ENCODE assay signal across 12 cellular contexts in the genomic region with DNA sequence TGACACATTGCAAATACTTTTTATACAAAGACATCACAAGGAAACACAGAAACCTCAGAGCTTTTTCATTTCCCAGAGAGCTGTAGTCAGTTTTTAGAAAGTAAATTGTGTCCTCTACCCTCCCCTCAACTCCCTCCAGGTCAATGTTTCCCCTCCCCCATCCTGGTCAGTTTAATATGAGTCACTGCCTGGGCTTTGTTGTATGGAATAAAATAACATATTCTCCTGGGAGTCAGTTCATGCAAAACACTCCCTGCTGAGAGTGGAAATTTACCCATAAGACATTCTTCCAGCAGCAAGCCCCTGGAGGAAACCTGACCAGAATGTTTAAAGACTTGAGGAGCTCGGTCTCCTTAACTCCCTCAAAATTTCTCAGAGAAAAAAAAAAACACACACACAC.
DNase-seq lines count a peak whose midpoint lies in the region; ATAC-seq and TF ChIP-seq lines count a peak whose summit lies in the region.
"Had no signal": no experiment of that assay in that cellular context is flagged by ENCODE, and none has a peak within 500 bp of the region (broad histone marks: within the 10 kb centered on the region; RNA-seq: fewer than 3 reads in every experiment).

No MANE protein-coding gene starts in this region.

- no peaks in the 10 kb centered on the region for H3K9me3 ChIP-seq in BE2C
- H3K9me3 ChIP-seq: tibial artery had no signal

- no peak for ATAC-seq in activated naive CD4-positive, alpha-beta T cell treated with anti-CD3 and anti-CD28 coated beads, Interleukin-2, amount 50 U/mL, for 72 hours
- no peak for ATAC-seq in GM18907 (IDR thresholded peaks at IDR 0.05; ENCODE audit: unreplicated experiment)
- ATAC-seq: mucosa of descending colon had no signal

- H3K27me3 ChIP-seq in BE2C, result no peaks in the 10 kb centered on the region
- H3K27me3 ChIP-seq: tibial artery had no signal

- H3K36me3 ChIP-seq in BE2C, result no peaks in the 10 kb centered on the region
- H3K36me3 ChIP-seq: tibial artery had no signal

- H3K27ac Mint-ChIP-seq in nephron, result peak overlapping the region; percentile 95 to 98 (median 96)
- no peak overlapping the region for H3K27ac Mint-ChIP-seq in activated naive CD4-positive, alpha-beta T cell treated with anti-CD3 and anti-CD28 coated beads, Interleukin-2, amount 50 U/mL, for 72 hours

- peaks cover 9% of the 10 kb centered on the region for H3K36me3 Mint-ChIP-seq in nephron (ENCODE audit: low read depth)
- H3K36me3 Mint-ChIP-seq in activated naive CD4-positive, alpha-beta T cell treated with anti-CD3 and anti-CD28 coated beads, Interleukin-2, amount 50 U/mL, for 72 hours, result peaks cover 0 to 6% of the 10 kb centered on the region in 2 donors

- H3K4me3 Mint-ChIP-seq in nephron, result peak overlapping the region; percentile 4 to 40 (median 25)

- no peak overlapping the region; the same call in 1 of the 2 replicates for H3K4me3 ChIP-seq in BE2C (ENCODE audit: low read depth, low read length)
- H3K4me3 ChIP-seq: mucosa of descending colon, tibial artery had no signal

- DNase-seq in BE2C (peak; percentile 62), NCI-H226 (peak; percentile 46), dermis microvascular lymphatic vessel endothelial cell (ENCODE audit: low read depth in 2 of 2) (peak; percentile 48 to 73), NOMO-1 treated with DMSO at 0.1 percent for 48 hours (lab: John Stamatoyannopoulos, UW; ENCODE audit: unreplicated experiment) (no peak)
- no peak for DNase-seq in activated naive CD4-positive, alpha-beta T cell treated with anti-CD3 and anti-CD28 coated beads, Interleukin-2, amount 50 U/mL, for 72 hours (ENCODE audit: low spot score in 2 of 2)
- no peak for DNase-seq in activated T-cell treated with anti-CD3 and anti-CD28 coated beads, Interleukin-2, amount 50 U/mL, for 48 hours
- DNase-seq: mucosa of descending colon, NCI-H446, T-helper 9 cell, tibial artery had no signal

- H3K9me3 Mint-ChIP-seq in nephron, result peaks cover 10% of the 10 kb centered on the region
- H3K9me3 Mint-ChIP-seq in activated naive CD4-positive, alpha-beta T cell treated with anti-CD3 and anti-CD28 coated beads, Interleukin-2, amount 50 U/mL, for 72 hours, result peaks cover 5 to 8% of the 10 kb centered on the region in 2 donors

- TF ChIP-seq CTCF in BE2C (IDR thresholded peaks at IDR 0.05; ENCODE audit: low read depth, low read length), result no peak
- TF ChIP-seq CTCF in nephron (IDR thresholded peaks at IDR 0.05; ENCODE audit: unreplicated experiment in 3 of 3), result no peak

- peaks cover 26% of the 10 kb centered on the region for H3K4me1 ChIP-seq in BE2C

- H3K27me3 Mint-ChIP-seq in nephron (ENCODE audit: low read depth), result no peaks in the 10 kb centered on the region

- H3K4me1 Mint-ChIP-seq in nephron, result peaks cover 58% of the 10 kb centered on the region

Comparison
In these comparisons a context has a peak if more than half of its experiments do, and no peak if none do; other contexts are left out.
1. DNase-seq: peak in BE2C (single experiment), NCI-H226 (single experiment) and dermis microvascular lymphatic vessel endothelial cell (2 of 2); none in activated naive CD4-positive, alpha-beta T cell treated with anti-CD3 and anti-CD28 coated beads, Interleukin-2, amount 50 U/mL, for 72 hours (0 of 2), NOMO-1 treated with DMSO at 0.1 percent for 48 hours (single experiment) and activated T-cell treated with anti-CD3 and anti-CD28 coated beads, Interleukin-2, amount 50 U/mL, for 48 hours (0 of 2).
2. H3K27ac Mint-ChIP-seq: peak in nephron (3 of 3); none in activated naive CD4-positive, alpha-beta T cell treated with anti-CD3 and anti-CD28 coated beads, Interleukin-2, amount 50 U/mL, for 72 hours (0 of 2).